In the genomic region with DNA sequence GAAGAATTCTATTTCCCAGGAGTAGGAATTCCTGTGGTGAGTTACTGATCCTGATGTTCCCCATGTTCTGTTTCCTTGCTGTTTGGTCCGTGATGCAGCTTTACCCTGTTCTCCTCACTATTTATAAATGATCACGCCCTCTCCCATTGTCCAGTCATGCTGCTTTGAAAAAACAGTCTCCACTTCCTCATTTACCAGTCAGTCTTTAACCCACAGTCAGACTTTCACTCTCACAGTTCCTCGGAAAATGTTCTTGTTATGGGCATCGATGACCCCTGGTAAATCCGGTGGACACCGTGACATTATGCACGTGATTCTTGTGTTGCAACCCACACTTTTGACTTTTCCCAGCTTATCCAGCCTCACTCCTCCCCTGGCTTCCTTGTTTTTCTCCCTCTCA, we compare ENCODE assay signal across 8 cellular contexts. TPM values are rescaled to one million over a fixed set of nuclear protein-coding genes. Genes with fewer than 3 reads are reported as not detected.
DNase-seq lines count a peak whose midpoint lies in the region; ATAC-seq lines count a peak whose summit lies in the region.

No MANE protein-coding gene starts in this region.

- DNase-seq in GM19238 (ENCODE audit: insufficient read length, low spot score) (peak; percentile 7), SKM-1 treated with dmso at 0.1 percent for 144 hours (lab: John Stamatoyannopoulos, UW; ENCODE audit: unreplicated experiment) (peak; percentile 82), naive B cell (peak; percentile 1), NCI-H1417 treated with DMSO at 0.1 percent for 48 hours (lab: John Stamatoyannopoulos, UW) (no peak), NCI-H128 (lab: John Stamatoyannopoulos, UW; ENCODE audit: unreplicated experiment) (no peak), HK-2 (ENCODE audit: unreplicated experiment) (no peak), islet precursor cell (no peak)

- ATAC-seq in HG02981 (IDR thresholded peaks at IDR 0.05; ENCODE audit: unreplicated experiment) (peak; percentile 100), naive B cell (ENCODE audit: low read depth in 2 of 2) (peak; percentile 57 to 58)

- H3K27me3 Mint-ChIP-seq in naive B cell: peaks cover 8 to 23% (median 10%) of the 10 kb centered on the region in 3 donors

- H3K4me3 Mint-ChIP-seq in naive B cell: peak overlapping the region in 1 of 8 donors; percentile 6

- peaks cover 6 to 11% (median 10%) of the 10 kb centered on the region in 3 donors for H3K4me1 Mint-ChIP-seq in naive B cell

- H3K27ac Mint-ChIP-seq in naive B cell: peak overlapping the region in 3 of 6 donors; percentile 1 to 8 (median 2)

- peaks cover 0 to 2% (median 0%) of the 10 kb centered on the region in 7 donors for H3K9me3 Mint-ChIP-seq in naive B cell

- no peaks in the 10 kb centered on the region for H3K36me3 Mint-ChIP-seq in naive B cell

RNA-seq across cellular contexts. Expression of a gene that starts 14.4 kb away (rescaled TPM):
- under 1 TPM in 3 of 6 donors, not detected in 3; 0.11 to 0.48 (median 0.33) TPM for polyA plus RNA-seq in naive B cell (ENCODE audit: low read depth in 6 of 6)

Comparison
In these comparisons a context has a peak if more than half of its experiments do, and no peak if none do; other contexts are left out.
1. DNase-seq: peak in GM19238 (single experiment), SKM-1 treated with dmso at 0.1 percent for 144 hours (single experiment) and naive B cell (single experiment); none in NCI-H1417 treated with DMSO at 0.1 percent for 48 hours (single experiment), NCI-H128 (single experiment), HK-2 (single experiment) and islet precursor cell (single experiment).